ENCODE assay signal across 8 cellular contexts in the genomic region with DNA sequence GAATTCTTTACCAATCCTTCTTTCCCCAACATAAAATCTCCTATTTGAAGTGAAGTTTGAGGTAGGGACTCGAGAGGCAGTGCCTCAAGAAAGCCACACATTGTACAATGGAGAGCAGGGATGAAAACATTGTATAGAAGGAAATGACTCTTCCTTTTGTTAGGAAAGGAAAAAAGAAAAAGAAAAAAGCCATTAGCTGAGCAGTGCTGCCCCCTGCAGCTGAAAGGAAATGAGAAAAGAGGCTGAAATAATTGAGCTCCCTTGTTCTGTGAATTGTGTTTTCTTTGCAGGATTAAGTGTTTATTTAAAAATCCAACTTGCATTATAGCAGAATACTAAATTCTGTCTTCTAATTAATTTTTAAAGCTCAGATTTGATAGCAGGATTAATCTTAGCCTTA.
A peak's percentile ranks its signal among the peaks of the same experiment; 100 is the strongest.
DNase-seq lines count a peak whose midpoint lies in the region; ATAC-seq, FAIRE-seq and TF ChIP-seq lines count a peak whose summit lies in the region.
"Had no signal": no experiment of that assay in that cellular context is flagged by ENCODE, and none has a peak within 500 bp of the region (broad histone marks: within the 10 kb centered on the region; RNA-seq: fewer than 3 reads in every experiment).

No MANE protein-coding gene starts in this region.

- H3K56ac ChIP-seq in H1 (replicated peaks; ENCODE audit: insufficient read length, low read depth, low read length) = no peak overlapping the region

- TF ChIP-seq RAD21 in H1 (IDR thresholded peaks at IDR 0.05 in 1 of 2, conservative IDR thresholded peaks at IDR 0.05 in 1 of 2; ENCODE audit: low read depth in 2 of 2, low read length in 2 of 2) = peak; percentile 45 to 49

- TF ChIP-seq EP300 in H1 (IDR thresholded peaks at IDR 0.05; ENCODE audit: borderline replicate concordance in 1 of 2, low read depth in 2 of 2, low read length in 2 of 2) = no peak

- H3K4me3 ChIP-seq in GM12875 (ENCODE audit: low read depth, low read length) (no peak overlapping the region), H1 (ENCODE audit: extremely low read depth in 1 of 4, insufficient read depth in 2 of 4, low read depth in 3 of 4, low read length in 4 of 4) (no peak overlapping the region)

- H4K91ac ChIP-seq in H1 (replicated peaks; ENCODE audit: insufficient read length, low read length) = no peak overlapping the region

- H3K9me3 ChIP-seq in H1 (ENCODE audit: insufficient read depth in 2 of 2, low read depth in 1 of 2, low read length in 1 of 2) = peaks cover 0 to 6% of the 10 kb centered on the region in 2 experiments; a peak in 1 of 4 replicates
- H3K9me3 ChIP-seq in CD4-positive, alpha-beta T cell (ENCODE audit: control insufficient read depth, low read length) = no peaks in the 10 kb centered on the region

- no peak for TF ChIP-seq POLR2A in H1 (IDR thresholded peaks at IDR 0.05; ENCODE audit: control extremely low read depth in 1 of 2, low read depth in 2 of 2, low read length in 2 of 2)

- no peaks in the 10 kb centered on the region for H3K36me3 Mint-ChIP-seq in CD4-positive, alpha-beta T cell (ENCODE audit: low read depth)
- H3K36me3 Mint-ChIP-seq: IgD-negative memory B cell had no signal

- no peak overlapping the region for H2BK15ac ChIP-seq in H1 (ENCODE audit: low read length)

- H3K23me2 ChIP-seq in H1 (ENCODE audit: low read depth, low read length) = no peaks in the 10 kb centered on the region

- CTCF ChIA-PET in H1 (lab: Charles Lee; ENCODE audit: partially characterized antibody) = interaction anchor here (0.6 to 2.3 kb wide), 48 partner anchors 9 to 788 kb away, joined by 3 to 16 read pairs (median 4); no protein-coding TSS in a partner anchor
- CTCF ChIA-PET in CD4-positive, alpha-beta T cell (lab: Charles Lee) = no interaction called here

- TF ChIP-seq CTCF in GM12875 (IDR thresholded peaks at IDR 0.05; ENCODE audit: borderline replicate concordance, insufficient read depth, low read depth, low read length) = 0 out of 2 replicates have a peak, but pooled peaks have one; percentile 7
- TF ChIP-seq CTCF in H1 (IDR thresholded peaks at IDR 0.05; ENCODE audit: control extremely low read depth in 1 of 3, insufficient read depth in 1 of 3, low read depth in 1 of 3, low read length in 3 of 3) = peak in 2 of 3 experiments; percentile 37 to 49; a peak in 2 of 4 replicates
- TF ChIP-seq CTCF in CD4-positive, alpha-beta T cell (IDR thresholded peaks at IDR 0.05) = no peak

- H3K23ac ChIP-seq in H1 (ENCODE audit: insufficient read length) = no peak overlapping the region

- H3K79me2 ChIP-seq in H1 (ENCODE audit: control insufficient read depth in 1 of 2, insufficient read depth in 2 of 2, low read length in 2 of 2) = no peaks in the 10 kb centered on the region

- no peak for ATAC-seq in HG03135 (IDR thresholded peaks at IDR 0.05; ENCODE audit: unreplicated experiment)
- no peak for ATAC-seq in HG03432 (IDR thresholded peaks at IDR 0.05; ENCODE audit: unreplicated experiment)
- no peak for ATAC-seq in CD4-positive, alpha-beta T cell (ENCODE audit: poor library complexity)

- H3K9me3 Mint-ChIP-seq in CD4-positive, alpha-beta T cell = no peaks in the 10 kb centered on the region

- H3K27me3 Mint-ChIP-seq in CD4-positive, alpha-beta T cell = peaks cover 44% of the 10 kb centered on the region

- H3K4ac ChIP-seq in H1 (replicated peaks; ENCODE audit: insufficient read length, low read depth, low read length) = no peak overlapping the region

- 56% methylated on average over 1 of the region's 1 CpG; no CpG with 5 or more reads in 1 of the 2 experiments for WGBS in H1 (ENCODE audit: extremely low coverage in 1 of 2, insufficient coverage in 1 of 2, insufficient read length in 1 of 2, insufficient replicate concordance in 2 of 2, low coverage in 1 of 2, low lambda C conversion rate in 2 of 2, missing lambda C conversion rate in 1 of 2), 2 experiments

- no peaks in the 10 kb centered on the region; the same call in 1 of the 2 replicates for H3K79me1 ChIP-seq in H1 (ENCODE audit: low read depth, low read length)

- no peaks in the 10 kb centered on the region for H3K4me1 Mint-ChIP-seq in CD4-positive, alpha-beta T cell (ENCODE audit: low read depth)
- H3K4me1 Mint-ChIP-seq: IgD-negative memory B cell had no signal

- no peak overlapping the region for H2AFZ ChIP-seq in H1 (ENCODE audit: low read length)

- H3K14ac ChIP-seq in H1 (ENCODE audit: insufficient read length) = no peak overlapping the region

- peaks cover 0 to 2% (median 0%) of the 10 kb centered on the region in 4 experiments; a peak in 2 of 7 replicates for H3K4me1 ChIP-seq in H1 (replicated peaks in 1 of 4; ENCODE audit: control insufficient read depth in 3 of 4, insufficient read depth in 4 of 4, low read length in 3 of 4)

- no peak overlapping the region for H4K8ac ChIP-seq in H1 (ENCODE audit: extremely low read depth, insufficient read depth, low read length)

- no peak overlapping the region for H2BK20ac ChIP-seq in H1 (ENCODE audit: low read length)

- no peak overlapping the region for H2AK5ac ChIP-seq in H1 (ENCODE audit: low read depth, low read length)

- intact Hi-C loops in CD4-positive, alpha-beta T cell (cut with DNase I, micrococcal nuclease) = no loop called here

- H3K18ac ChIP-seq in H1 (ENCODE audit: extremely low read depth, low read length) = no peak overlapping the region

- H3K27ac Mint-ChIP-seq in CD4-positive, alpha-beta T cell = no peak overlapping the region
- H3K27ac Mint-ChIP-seq: IgD-negative memory B cell had no signal

- no peak overlapping the region for H2BK120ac ChIP-seq in H1 (replicated peaks; ENCODE audit: low read depth, low read length)

- H3K9ac ChIP-seq in H1 (replicated peaks in 1 of 4; ENCODE audit: extremely low read depth in 1 of 4, low read depth in 3 of 4, low read length in 3 of 4) = no peak overlapping the region

- H3K4me3 Mint-ChIP-seq in CD4-positive, alpha-beta T cell = no peak overlapping the region
- H3K4me3 Mint-ChIP-seq: IgD-negative memory B cell had no signal

- H2BK5ac ChIP-seq in H1 (ENCODE audit: low read depth, low read length) = no peak overlapping the region

- no peak overlapping the region for H4K5ac ChIP-seq in H1 (ENCODE audit: insufficient read length, low read depth, low read length)

- no peak for FAIRE-seq in H1 (lab: Jason Lieb, UNC)

- no peaks in the 10 kb centered on the region for H3K27me3 ChIP-seq in H1 (replicated peaks in 1 of 4; ENCODE audit: control insufficient read depth in 3 of 4, extremely low read depth in 1 of 4, insufficient read depth in 3 of 4, low read length in 3 of 4)
- H3K27me3 ChIP-seq in CD4-positive, alpha-beta T cell (ENCODE audit: control insufficient read depth, insufficient read depth, low read length) = peaks cover 5% of the 10 kb centered on the region

- POLR2A ChIA-PET in H1 (lab: Charles Lee; ENCODE audit: partially characterized antibody) = interaction anchor here (1.3 kb wide), 1 partner anchor 12 kb away, joined by 3 read pairs; no protein-coding TSS in a partner anchor
- POLR2A ChIA-PET in CD4-positive, alpha-beta T cell (lab: Charles Lee) = no interaction called here

- H4K20me1 ChIP-seq in H1 (replicated peaks in 1 of 2; ENCODE audit: control insufficient read depth in 1 of 2, insufficient read depth in 2 of 2, low read length in 2 of 2) = no peaks in the 10 kb centered on the region

- H3K4me2 ChIP-seq in H1 (ENCODE audit: insufficient read depth in 1 of 2, low read depth in 2 of 2, low read length in 2 of 2) = no peak overlapping the region

- no peak overlapping the region for H3K27ac ChIP-seq in H1 (ENCODE audit: low read depth, low read length)
- H3K27ac ChIP-seq in CD4-positive, alpha-beta T cell (ENCODE audit: low read depth, low read length) = no peak overlapping the region

- H2BK12ac ChIP-seq in H1 (ENCODE audit: low read depth, low read length) = no peak overlapping the region

- no peaks in the 10 kb centered on the region for H3K36me3 ChIP-seq in H1 (ENCODE audit: control insufficient read depth in 2 of 4, insufficient read depth in 4 of 4, low read length in 3 of 4)

- DNase-seq in NCI-H526 treated with DMSO at 0.1 percent for 48 hours (lab: John Stamatoyannopoulos, UW) = peak; percentile 22
- DNase-seq in H1 (ENCODE audit: low read depth in 1 of 2, low spot score in 2 of 2) = peak in 1 of 2 experiments; percentile 57
- DNase-seq in pulmonary artery endothelial cell (ENCODE audit: low read depth, low spot score) = peak; percentile 32
- DNase-seq in CD4-positive, alpha-beta T cell = no peak

TF ChIP-seq in H1, 55 proteins besides CTCF, POLR2A, EP300 and RAD21:
- TF ChIP-seq SP2 (IDR thresholded peaks at IDR 0.05; ENCODE audit: low read length) (no peak), KDM1A (IDR thresholded peaks at IDR 0.05; ENCODE audit: borderline replicate concordance, low read length) (no peak)

Comparison
In these comparisons a context has a peak if more than half of its experiments do, and no peak if none do; other contexts are left out.
1. DNase-seq: peak in NCI-H526 treated with DMSO at 0.1 percent for 48 hours (single experiment) and pulmonary artery endothelial cell (single experiment); none in CD4-positive, alpha-beta T cell (0 of 10).